Comparison of ENCODE assay signal across 20 cellular contexts in genomic region chr12:57044856-57045255, GRCh38. TPM values are rescaled to one million over a fixed set of nuclear protein-coding genes. Genes with fewer than 3 reads are reported as not detected.
"Had no signal": no experiment of that assay in that cellular context is flagged by ENCODE, and none has a peak within 500 bp of the region (broad histone marks: within the 10 kb centered on the region; RNA-seq: fewer than 3 reads in every experiment).

No MANE protein-coding gene starts in this region.

- H3K4me1 ChIP-seq: SJSA1 had no signal

- H3K9me3 ChIP-seq: SJSA1 had no signal

- FAIRE-seq: RCC 7860 had no signal

- H3K4me3 ChIP-seq: SJSA1, SK-N-MC had no signal

- DNase-seq: Kasumi-1, KG1, MM.1S, NCI-H1092 treated with DMSO at 0.1 percent for 48 hours, NCI-H1436, NCI-H187, NCI-H2029 treated with DMSO at 0.1 percent for 48 hours, NCI-H2227 treated with DMSO at 0.1 percent for 48 hours, NCI-H510A, NCI-H524 treated with DMSO at 0.1 percent for 48 hours, NCI-H69, NCI-H774, Right ventricle myocardium superior, RPMI8226, SIG-M5 had no signal

- H3K36me3 ChIP-seq: SJSA1 had no signal

- H3K27ac ChIP-seq: SJSA1, SK-N-MC had no signal

RNA-seq across cellular contexts. Expression of gene MYO1A, which starts 5.1 kb away (rescaled TPM):
- total RNA-seq: M059J, SJSA1 had no signal

RNA-seq across cellular contexts. Expression of gene TAC3, which starts 28.5 kb away (rescaled TPM):
- total RNA-seq: HT-29, M059J, Right ventricle myocardium superior, SJSA1 had no signal
